ENCODE assay signal across 1 cellular context in genomic region chr9:138111607-138112006, GRCh38.
TF ChIP-seq lines count a peak whose summit lies in the region.

No MANE protein-coding gene starts in this region.

TF ChIP-seq in SK-N-SH, 30 proteins besides CTCF, POLR2A, EP300 and RAD21 (continued from another document):
- no peak for TF ChIP-seq EZH2phosphoT487 (IDR thresholded peaks at IDR 0.05; ENCODE audit: borderline replicate concordance, low read depth)
- TF ChIP-seq SMC3 (IDR thresholded peaks at IDR 0.05; ENCODE audit: low read depth, low read length) = no peak
